ENCODE assay signal across 1 cellular context in genomic region chr1:235404190-235404589, GRCh38.
A peak's percentile ranks its signal among the peaks of the same experiment; 100 is the strongest.
TF ChIP-seq lines count a peak whose summit lies in the region.

No MANE protein-coding gene starts in this region.

TF ChIP-seq in A549, 52 proteins besides CTCF, POLR2A, EP300 and RAD21 (continued from another document):
- TF ChIP-seq REST (IDR thresholded peaks at IDR 0.05): no peak
- no peak for TF ChIP-seq EHF (CRISPR knock-in tag; IDR thresholded peaks at IDR 0.05)
- 0 out of 2 replicates have a peak, but pooled peaks have one; percentile 29 for TF ChIP-seq GATA3 (IDR thresholded peaks at IDR 0.05; ENCODE audit: borderline replicate concordance)
- TF ChIP-seq HOXB5 (CRISPR knock-in tag; IDR thresholded peaks at IDR 0.05): peak; percentile 62
TF ChIP-seq in A549: peak in this region for 6.
